ENCODE assay signal across 8 cellular contexts in the genomic region with DNA sequence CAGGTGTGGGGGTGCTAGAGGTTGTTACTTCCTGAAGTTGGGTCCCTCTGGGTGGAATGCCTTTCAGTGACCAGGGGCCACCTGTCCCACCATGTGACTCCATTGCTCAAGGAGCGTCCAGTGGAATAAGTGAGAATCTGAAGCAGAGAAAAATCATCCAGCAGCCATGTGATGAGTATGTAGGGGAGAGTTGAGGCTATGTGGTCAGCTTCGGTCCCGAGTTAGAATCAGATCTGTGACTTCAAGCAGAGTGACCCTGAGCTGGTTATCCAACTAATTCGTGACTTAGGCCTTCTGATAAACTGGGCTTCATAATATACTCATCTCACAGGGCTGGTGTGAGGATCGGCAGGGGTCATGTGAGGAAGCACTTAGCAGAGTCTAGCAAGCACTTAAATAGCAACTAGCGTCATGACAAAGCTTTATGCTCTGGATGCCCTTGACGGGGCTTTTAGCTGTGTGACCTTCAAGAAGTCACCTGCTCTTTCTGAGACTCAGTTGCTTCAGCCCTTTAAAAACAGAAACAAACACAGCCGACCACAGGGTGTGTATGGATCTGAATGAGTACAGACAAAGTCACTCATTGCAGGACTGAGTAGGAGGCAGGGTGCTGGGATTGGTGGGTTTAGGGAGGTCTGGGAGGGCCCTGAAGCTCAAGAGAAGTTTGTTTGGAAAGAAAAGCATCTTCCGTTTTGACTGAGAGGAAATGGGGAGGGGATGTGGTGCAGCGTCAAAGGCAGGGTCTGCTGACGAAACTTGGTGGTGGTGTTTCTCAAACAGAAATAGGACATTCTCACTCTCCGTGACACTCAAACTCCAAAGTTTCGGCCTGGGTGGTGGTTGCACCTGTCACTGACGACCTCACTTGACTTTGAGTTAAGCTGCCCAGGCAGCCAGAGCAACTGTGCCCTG.
A peak's percentile ranks its signal among the peaks of the same experiment; 100 is the strongest.
DNase-seq lines count a peak whose midpoint lies in the region; ATAC-seq, FAIRE-seq and TF ChIP-seq lines count a peak whose summit lies in the region.

No MANE protein-coding gene starts in this region.

- H3K4me3 ChIP-seq in OCI-LY1 (ENCODE audit: low read depth, low read length, poor library complexity, severe bottlenecking) (peak overlapping the region; percentile 37), psoas muscle (no peak overlapping the region), hepatocyte (no peak overlapping the region), Caco-2 (ENCODE audit: low read depth, low read length) (no peak overlapping the region)

- BruUV-seq in Caco-2 (replicated peaks; lab: Mats Ljungman, UMichigan), result no TSS peak

- no peaks in the 10 kb centered on the region for H3K4me1 Mint-ChIP-seq in Caco-2 (ENCODE audit: low read depth, unreplicated experiment)

- WGBS in psoas muscle, 3 donors, result 40 to 58% (median 41%) methylated on average over 14 of the region's 14 CpGs
- 83% methylated on average over 14 of the region's 14 CpGs for WGBS in hepatocyte (ENCODE audit: low lambda C conversion rate, missing lambda C conversion rate)

- CTCF ChIA-PET in Caco-2 (lab: Charles Lee), result no interaction called here

- peak overlapping the region; percentile 64 for H3K9ac ChIP-seq in OCI-LY1 (ENCODE audit: low read length)

- H3K9me2 ChIP-seq in OCI-LY1 (ENCODE audit: low read depth, low read length) (no peaks in the 10 kb centered on the region), hepatocyte (replicated peaks; ENCODE audit: insufficient read depth) (no peaks in the 10 kb centered on the region)

- no peaks in the 10 kb centered on the region for H3K27me3 Mint-ChIP-seq in Caco-2 (ENCODE audit: insufficient read depth, unreplicated experiment)

- no peaks in the 10 kb centered on the region for H3K9me3 Mint-ChIP-seq in Caco-2 (ENCODE audit: unreplicated experiment)

- H3K9me3 ChIP-seq in OCI-LY1 (ENCODE audit: low read length) (no peaks in the 10 kb centered on the region), psoas muscle (no peaks in the 10 kb centered on the region), hepatocyte (ENCODE audit: low read depth) (no peaks in the 10 kb centered on the region), Caco-2 (no peaks in the 10 kb centered on the region)

- FAIRE-seq in GM12892 (lab: Jason Lieb, UNC), result peak; percentile 96

- peaks cover 83% of the 10 kb centered on the region for H3K4me1 ChIP-seq in OCI-LY1 (ENCODE audit: insufficient read depth, low read length, severe bottlenecking)
- H3K4me1 ChIP-seq in psoas muscle, result no peaks in the 10 kb centered on the region
- H3K4me1 ChIP-seq in hepatocyte (ENCODE audit: insufficient read depth), result no peaks in the 10 kb centered on the region
- H3K4me1 ChIP-seq in Caco-2, result no peaks in the 10 kb centered on the region

- H3K4me2 ChIP-seq in OCI-LY1 (ENCODE audit: low read length) (peak overlapping the region; percentile 52), hepatocyte (no peak overlapping the region)

- H3K27me3 ChIP-seq in OCI-LY1 (ENCODE audit: insufficient read depth, low read length) (no peaks in the 10 kb centered on the region), psoas muscle (ENCODE audit: insufficient read depth in 3 of 3, low read length in 2 of 3) (no peaks in the 10 kb centered on the region), hepatocyte (no peaks in the 10 kb centered on the region), Caco-2 (replicated peaks; ENCODE audit: control insufficient read depth, insufficient read depth, low read length) (no peaks in the 10 kb centered on the region)

- no peaks in the 10 kb centered on the region for H3K36me3 Mint-ChIP-seq in Caco-2 (ENCODE audit: insufficient read depth, unreplicated experiment)

- H3K27ac ChIP-seq in OCI-LY1 (ENCODE audit: low read depth, low read length, poor library complexity, severe bottlenecking), result peak overlapping the region; percentile 97
- H3K27ac ChIP-seq in psoas muscle, result no peak overlapping the region
- no peak overlapping the region for H3K27ac ChIP-seq in hepatocyte

- H3K79me2 ChIP-seq in OCI-LY1 (ENCODE audit: insufficient read depth, low read length) (no peaks in the 10 kb centered on the region), hepatocyte (no peaks in the 10 kb centered on the region)

- no peaks in the 10 kb centered on the region for H3K36me3 ChIP-seq in OCI-LY1 (ENCODE audit: insufficient read depth, low read length)
- H3K36me3 ChIP-seq in psoas muscle (ENCODE audit: insufficient read depth in 1 of 2, low read depth in 1 of 2), result no peaks in the 10 kb centered on the region
- H3K36me3 ChIP-seq in hepatocyte (replicated peaks; ENCODE audit: insufficient read depth, low read depth), result no peaks in the 10 kb centered on the region
- no peaks in the 10 kb centered on the region for H3K36me3 ChIP-seq in Caco-2 (ENCODE audit: control insufficient read depth, insufficient read depth, low read length)

- ATAC-seq in HG02610 (IDR thresholded peaks at IDR 0.05; ENCODE audit: unreplicated experiment), result peak; percentile 81
- no peak for ATAC-seq in psoas muscle

- TF ChIP-seq CTCF in OCI-LY1 (IDR thresholded peaks at IDR 0.05; ENCODE audit: low read length) (no peak), psoas muscle (IDR thresholded peaks at IDR 0.05) (no peak), hepatocyte (IDR thresholded peaks at IDR 0.05; ENCODE audit: poor library complexity) (no peak), Caco-2 (IDR thresholded peaks at IDR 0.05; ENCODE audit: insufficient read depth in 1 of 2, low read depth in 1 of 2, low read length in 1 of 2, severe bottlenecking in 1 of 2, unreplicated experiment in 1 of 2) (no peak)

- POLR2A ChIA-PET in Caco-2 (lab: Charles Lee), result no interaction called here

- H2AFZ ChIP-seq in OCI-LY1 (ENCODE audit: low read length) (no peak overlapping the region), hepatocyte (no peak overlapping the region)

- H3K27ac Mint-ChIP-seq in Caco-2 (ENCODE audit: unreplicated experiment), result no peak overlapping the region

- DNase-seq in GM12892 (ENCODE audit: insufficient read length) (peak; percentile 23), psoas muscle (no peak), hepatocyte (ENCODE audit: low spot score) (no peak), Caco-2 (no peak)
- peak; percentile 46 for DNase-seq in activated effector memory CD4-positive, alpha-beta T cell treated with Interleukin-2 at 50 U/mL for 16 hours
- peak; percentile 47 for DNase-seq in stimulated activated CD4-positive, alpha-beta T cell treated with anti-CD3 and anti-CD28 coated beads, Interleukin-4, amount 100 ng/mL, for 1 hour

- H4K20me1 ChIP-seq in OCI-LY1 (ENCODE audit: insufficient read depth, low read length) (no peaks in the 10 kb centered on the region), hepatocyte (ENCODE audit: insufficient read depth, poor library complexity, severe bottlenecking) (no peaks in the 10 kb centered on the region)

- TF ChIP-seq POLR2A in GM12892 (IDR thresholded peaks at IDR 0.05; ENCODE audit: low read depth, low read length), result no peak

- intact Hi-C loops in psoas muscle (cut with DNase I), result loop anchor here in 1 of 2 donors (5.0 kb wide), 1 partner anchor 465 kb away; no protein-coding TSS in a partner anchor
- intact Hi-C loops in Caco-2 (cut with micrococcal nuclease; ENCODE audit: unreplicated experiment), result loop anchor here (10.0 kb wide), 1 partner anchor 587 kb away; no protein-coding TSS in a partner anchor

- no peak overlapping the region for H3K4me3 Mint-ChIP-seq in Caco-2 (ENCODE audit: unreplicated experiment)

- H3F3A ChIP-seq in OCI-LY1 (ENCODE audit: insufficient read depth, low read length), result 0 out of 2 replicates have a peak, but pooled peaks cover 3% of the 10 kb centered on the region

Comparison
In these comparisons a context has a peak if more than half of its experiments do, and no peak if none do; other contexts are left out.
1. DNase-seq: peak in GM12892 (single experiment), activated effector memory CD4-positive, alpha-beta T cell treated with Interleukin-2 at 50 U/mL for 16 hours (single experiment) and stimulated activated CD4-positive, alpha-beta T cell treated with anti-CD3 and anti-CD28 coated beads, Interleukin-4, amount 100 ng/mL, for 1 hour (single experiment); none in psoas muscle (0 of 2), hepatocyte (single experiment) and Caco-2 (0 of 2).